In genomic region chr13:23574421-23574820, GRCh38 we compare ENCODE assay signal across 25 cellular contexts. TPM values are rescaled to one million over a fixed set of nuclear protein-coding genes. Genes with fewer than 3 reads are reported as not detected.
A peak's percentile ranks its signal among the peaks of the same experiment; 100 is the strongest.
DNase-seq lines count a peak whose midpoint lies in the region; ATAC-seq, FAIRE-seq and TF ChIP-seq lines count a peak whose summit lies in the region.
"Had no signal": no experiment of that assay in that cellular context is flagged by ENCODE, and none has a peak within 500 bp of the region (broad histone marks: within the 10 kb centered on the region; RNA-seq: fewer than 3 reads in every experiment).

No MANE protein-coding gene starts in this region.

- no peak overlapping the region for H3K23ac ChIP-seq in IMR-90 (ENCODE audit: low read depth, low read length)

- H2BK5ac ChIP-seq in IMR-90 (ENCODE audit: low read depth, low read length, poor library complexity, severe bottlenecking) = no peak overlapping the region

- POLR2A ChIA-PET in IMR-90 (lab: Charles Lee; ENCODE audit: unreplicated experiment) = no interaction called here
- POLR2A ChIA-PET in GM12878 (lab: Charles Lee) = interaction anchor here (0.5 kb wide), 1 partner anchor 748 kb away, joined by 3 read pairs; no protein-coding TSS in a partner anchor

- H3K27ac ChIP-seq in IMR-90 (ENCODE audit: insufficient read depth, low read length) (no peak overlapping the region), GM12878 (ENCODE audit: control insufficient read depth, insufficient read depth) (peak overlapping the region; percentile 63), neural progenitor cell (no peak overlapping the region), esophagus muscularis mucosa (replicated peaks in 1 of 4) (no peak overlapping the region)
- H3K27ac ChIP-seq: BLaER1, SJSA1 had no signal

- H3K79me2 ChIP-seq in GM12878 (ENCODE audit: control insufficient read depth, insufficient read depth, low read length) (peaks cover 88% of the 10 kb centered on the region), neural progenitor cell (ENCODE audit: low read depth) (peaks cover 20% of the 10 kb centered on the region)

- H2BK120ac ChIP-seq in IMR-90 (ENCODE audit: low read depth, low read length) = no peak overlapping the region

- H4K8ac ChIP-seq in IMR-90 (ENCODE audit: low read depth in 2 of 2, low read length in 2 of 2) = no peak overlapping the region

- H3K9me3 ChIP-seq in IMR-90 (ENCODE audit: control insufficient read depth, insufficient read depth, low read length) (no peaks in the 10 kb centered on the region), GM12878 (replicated peaks; ENCODE audit: control insufficient read depth, insufficient read depth, low read length) (no peaks in the 10 kb centered on the region; the same call in 2 of the 3 replicates), neural progenitor cell (ENCODE audit: low read depth) (no peaks in the 10 kb centered on the region), esophagus muscularis mucosa (no peaks in the 10 kb centered on the region)
- H3K9me3 ChIP-seq: BLaER1, HAP-1, SJSA1 had no signal

- peak overlapping the region; percentile 19 for H3K4me3 Mint-ChIP-seq in neural progenitor cell
- H3K4me3 Mint-ChIP-seq: CD4-positive, alpha-beta T cell; GM23338 had no signal

- H3K36me3 Mint-ChIP-seq in neural progenitor cell = peaks cover 8% of the 10 kb centered on the region

- H3F3A ChIP-seq in neural progenitor cell (ENCODE audit: low read depth) = peaks cover 28% of the 10 kb centered on the region

- no peak for FAIRE-seq in GM12878 (lab: Jason Lieb, UNC)
- FAIRE-seq: GM18507 had no signal

- no peak overlapping the region for H3K56ac ChIP-seq in IMR-90 (ENCODE audit: extremely low read depth, insufficient read depth, low read length)

- H3K9ac ChIP-seq in IMR-90 (ENCODE audit: low read depth, low read length) = no peak overlapping the region
- H3K9ac ChIP-seq in GM12878 (ENCODE audit: control insufficient read depth, insufficient read depth, low read length) = peak overlapping the region; percentile 13
- no peak overlapping the region for H3K9ac ChIP-seq in neural progenitor cell
- H3K9ac ChIP-seq: BLaER1 had no signal

- no peak overlapping the region; the same call in 1 of the 2 replicates for H2BK20ac ChIP-seq in IMR-90 (ENCODE audit: low read depth, low read length)

- H4K91ac ChIP-seq in IMR-90 (ENCODE audit: insufficient read depth, low read depth, low read length) = no peak overlapping the region

- H3K4me3 ChIP-seq in GM12865 (ENCODE audit: low read depth, low read length) (peak overlapping the region; percentile 38), IMR-90 (ENCODE audit: insufficient read depth, low read depth, low read length) (no peak overlapping the region), GM12878 (peak overlapping the region; percentile 19; the same call in 1 of the 2 replicates), neural progenitor cell (no peak overlapping the region), esophagus muscularis mucosa (no peak overlapping the region)
- H3K4me3 ChIP-seq: BLaER1, GM23338, HAP-1, SJSA1 had no signal

- H3K4me1 Mint-ChIP-seq in neural progenitor cell = peaks cover 40% of the 10 kb centered on the region

- no peaks in the 10 kb centered on the region for H3K27me3 ChIP-seq in IMR-90 (ENCODE audit: control insufficient read depth, insufficient read depth, low read length)
- no peaks in the 10 kb centered on the region; a peak in 1 of 4 replicates for H3K27me3 ChIP-seq in GM12878 (replicated peaks in 1 of 2; ENCODE audit: control insufficient read depth in 2 of 2, insufficient read depth in 2 of 2, low read length in 1 of 2)
- peaks cover 6% of the 10 kb centered on the region for H3K27me3 ChIP-seq in neural progenitor cell
- H3K27me3 ChIP-seq in esophagus muscularis mucosa = peaks cover 0 to 1% (median 0%) of the 10 kb centered on the region in 4 donors

- peaks cover 5 to 15% of the 10 kb centered on the region in 2 experiments; a peak in 2 of 4 replicates for H3K79me1 ChIP-seq in IMR-90 (ENCODE audit: low read depth in 1 of 2, low read length in 2 of 2)

- H3K9me3 Mint-ChIP-seq in neural progenitor cell = no peaks in the 10 kb centered on the region
- H3K9me3 Mint-ChIP-seq: CD4-positive, alpha-beta T cell; GM23338 had no signal

- no TSS peak for BruUV-seq in IMR-90 (replicated peaks; lab: Mats Ljungman, UMichigan)
- BruUV-seq in GM12878 (replicated peaks; lab: Mats Ljungman, UMichigan) = no TSS peak

- H2AFZ ChIP-seq in IMR-90 (replicated peaks; ENCODE audit: low read length, poor library complexity) = no peak overlapping the region
- H2AFZ ChIP-seq in GM12878 (ENCODE audit: control insufficient read depth, low read depth, low read length) = no peak overlapping the region; the same call in 1 of the 2 replicates
- H2AFZ ChIP-seq in neural progenitor cell (replicated peaks) = no peak overlapping the region
- H2AFZ ChIP-seq: GM23338 had no signal

- TF ChIP-seq CTCF in GM12865 (IDR thresholded peaks at IDR 0.05; ENCODE audit: insufficient read depth, low read depth, low read length, missing control alignments) (no peak), IMR-90 (conservative IDR thresholded peaks at IDR 0.05; ENCODE audit: low read depth, low read length) (no peak), GM12878 (IDR thresholded peaks at IDR 0.05 in 2 of 3, conservative IDR thresholded peaks at IDR 0.05 in 1 of 3; ENCODE audit: control insufficient read depth in 2 of 3, extremely low read depth in 1 of 3, insufficient read depth in 1 of 3, low read depth in 3 of 3, low read length in 3 of 3) (no peak), neural progenitor cell (IDR thresholded peaks at IDR 0.05) (no peak), esophagus muscularis mucosa (IDR thresholded peaks at IDR 0.05) (no peak)

- dilution Hi-C loops in IMR-90 (cut with HindIII; ENCODE audit: low sequenced_read_pairs, unreplicated experiment) = no loop called here

- peak overlapping the region; percentile 45; the same call in 1 of the 2 replicates for H2AK5ac ChIP-seq in IMR-90 (ENCODE audit: low read depth, low read length)

- no peak overlapping the region for H4K5ac ChIP-seq in IMR-90 (ENCODE audit: low read depth, low read length)

- H3K27ac Mint-ChIP-seq in neural progenitor cell = no peak overlapping the region
- H3K27ac Mint-ChIP-seq: CD4-positive, alpha-beta T cell; GM23338 had no signal

- in situ Hi-C loops in IMR-90 (cut with MboI; ENCODE audit: low sequenced_read_pairs) = no loop called here
- in situ Hi-C loops in GM12878 (cut with MboI) = no loop called here

- ATAC-seq in IMR-90 (ENCODE audit: low read depth) = no peak
- ATAC-seq in GM12878 = peak; percentile 2; the same call in 2 of the 3 replicates
- ATAC-seq: GM23338, Right ventricle myocardium inferior had no signal

- H2BK15ac ChIP-seq in IMR-90 (ENCODE audit: low read depth, low read length) = 0 out of 3 replicates have a peak overlapping the region, but pooled peaks have one; percentile 27

- RAD21 ChIA-PET in GM12878 (lab: Charles Lee; ENCODE audit: unreplicated experiment) = interaction anchor here (0.8 to 1.5 kb wide), 3 partner anchors 13 to 315 kb away, joined by 3 to 4 read pairs (median 3); no protein-coding TSS in a partner anchor

- TF ChIP-seq EP300 in GM12878 (IDR thresholded peaks at IDR 0.05; ENCODE audit: borderline replicate concordance in 1 of 2, control insufficient read depth in 1 of 2, low read depth in 2 of 2, low read length in 2 of 2) (no peak), esophagus muscularis mucosa (IDR thresholded peaks at IDR 0.05) (no peak)

- H3K14ac ChIP-seq in IMR-90 (replicated peaks; ENCODE audit: low read depth, low read length) = no peak overlapping the region

- no peak overlapping the region for H2AK9ac ChIP-seq in IMR-90 (replicated peaks; ENCODE audit: low read depth, low read length, poor library complexity)

- H3K27me3 Mint-ChIP-seq in neural progenitor cell (ENCODE audit: insufficient read depth, low read depth) = peaks cover 12% of the 10 kb centered on the region

- peaks cover 4% of the 10 kb centered on the region; the same call in 1 of the 2 replicates for H3K9me1 ChIP-seq in IMR-90 (ENCODE audit: insufficient read depth, low read length)

- no peak overlapping the region for H3K4ac ChIP-seq in IMR-90 (ENCODE audit: low read depth, low read length)

- no peaks in the 10 kb centered on the region for H4K20me1 ChIP-seq in IMR-90 (ENCODE audit: insufficient read depth, low read length)
- H4K20me1 ChIP-seq in GM12878 (ENCODE audit: control insufficient read depth, insufficient read depth) = no peaks in the 10 kb centered on the region
- H4K20me1 ChIP-seq in neural progenitor cell (ENCODE audit: low read depth) = no peaks in the 10 kb centered on the region

- no peak overlapping the region for H3K4me2 ChIP-seq in IMR-90 (ENCODE audit: low read depth, low read length)
- peak overlapping the region; percentile 70 for H3K4me2 ChIP-seq in GM12878 (ENCODE audit: control insufficient read depth, insufficient read depth)
- H3K4me2 ChIP-seq in neural progenitor cell = no peak overlapping the region
- H3K4me2 ChIP-seq: BLaER1, GM23338 had no signal

- peak overlapping the region; percentile 3; the same call in 1 of the 2 replicates for H3K18ac ChIP-seq in IMR-90 (ENCODE audit: low read depth, low read length)

- TF ChIP-seq RAD21 in IMR-90 (IDR thresholded peaks at IDR 0.05; ENCODE audit: low read length) (no peak), GM12878 (IDR thresholded peaks at IDR 0.05; ENCODE audit: insufficient read depth, low read depth, low read length) (no peak)

- CTCF ChIA-PET in IMR-90 (lab: Yijun Ruan, JAX) = no interaction called here
- CTCF ChIA-PET in GM12878 (lab: Yijun Ruan, JAX) = no interaction called here

- H3K4me1 ChIP-seq in IMR-90 (ENCODE audit: control insufficient read depth, insufficient read depth, low read length) (peaks cover 4% of the 10 kb centered on the region), GM12878 (ENCODE audit: control insufficient read depth, insufficient read depth, low read length) (peaks cover 17% of the 10 kb centered on the region), neural progenitor cell (peaks cover 46% of the 10 kb centered on the region), esophagus muscularis mucosa (peaks cover 0 to 34% (median 28%) of the 10 kb centered on the region in 4 donors)

- WGBS in IMR-90 (ENCODE audit: extremely low coverage in 2 of 2, insufficient read length in 1 of 2), 2 experiments = no CpG with 5 or more reads among the region's 2 CpGs
- WGBS in GM12878 (ENCODE audit: insufficient coverage, insufficient replicate concordance, low lambda C conversion rate, missing lambda C conversion rate) = 21% methylated on average over 2 of the region's 2 CpGs
- 44% methylated on average over 2 of the region's 2 CpGs for WGBS in esophagus muscularis mucosa

- SMC1A ChIA-PET in GM12878 (lab: Charles Lee; ENCODE audit: uncharacterized antibody, unreplicated experiment) = interaction anchor here (1.9 kb wide), 1 partner anchor 12 kb away, joined by 5 read pairs; no protein-coding TSS in a partner anchor

- DNase-seq in GM12865 (ENCODE audit: low read depth) = peak; percentile 44
- DNase-seq in IMR-90 = no peak
- DNase-seq in GM12878 (ENCODE audit: low read depth, low spot score) = no peak
- no peak for DNase-seq in neural progenitor cell (ENCODE audit: low spot score)
- no peak for DNase-seq in esophagus muscularis mucosa (ENCODE audit: extremely low spot score)
- no peak for DNase-seq in cortex of kidney (lab: John Stamatoyannopoulos, UW)
- no peak for DNase-seq in NCI-H1048 (lab: John Stamatoyannopoulos, UW)
- DNase-seq: CD4-positive, alpha-beta T cell; COR-L47; DND-41; KBM-7; MM.1S; NCI-H1092; NCI-H1436; NCI-H187 treated with DMSO at 0.1 percent for 48 hours; NCI-H2107; NCI-H2227 treated with DMSO at 0.1 percent for 48 hours; NCI-H510A treated with DMSO at 0.1 percent for 48 hours; OCI-M1 had no signal

- peaks cover 9% of the 10 kb centered on the region for H3K36me3 ChIP-seq in IMR-90 (ENCODE audit: control insufficient read depth, insufficient read depth, low read length)
- H3K36me3 ChIP-seq in GM12878 (ENCODE audit: control insufficient read depth in 2 of 2, insufficient read depth in 2 of 2, low read length in 1 of 2) = peaks cover 0 to 4% of the 10 kb centered on the region in 2 experiments; a peak in 1 of 4 replicates
- H3K36me3 ChIP-seq in neural progenitor cell = no peaks in the 10 kb centered on the region
- H3K36me3 ChIP-seq in esophagus muscularis mucosa = no peaks in the 10 kb centered on the region
- H3K36me3 ChIP-seq: BLaER1, HAP-1, SJSA1 had no signal

- no peak for TF ChIP-seq POLR2A in IMR-90 (IDR thresholded peaks at IDR 0.05; ENCODE audit: low read depth, low read length)
- TF ChIP-seq POLR2A in GM12878 (IDR thresholded peaks at IDR 0.05; ENCODE audit: low read depth, low read length) = no peak
- no peak for TF ChIP-seq POLR2A in esophagus muscularis mucosa (IDR thresholded peaks at IDR 0.05; ENCODE audit: low read depth)

- intact Hi-C loops in IMR-90 (cut with micrococcal nuclease) = loop anchor here (5.0 to 10.0 kb wide), 2 partner anchors 197 to 200 kb away; no protein-coding TSS in a partner anchor
- intact Hi-C loops in GM12878 (cut with micrococcal nuclease; ENCODE audit: unreplicated experiment) = loop anchor here (10.0 kb wide), 2 partner anchors 190 to 200 kb away; no protein-coding TSS in a partner anchor
- intact Hi-C loops in esophagus muscularis mucosa (cut with DNase I) = no loop called here

RNA-seq across cellular contexts. Expression of gene TNFRSF19, which starts 4.2 kb away (rescaled TPM):
- total RNA-seq in IMR-90 (2012; rRNA removed) (18.6 and 21.9 TPM in 2 replicates), GM12878 (2014; rRNA removed) (29.8 and 35.1 TPM in 2 replicates), GM12878 (2014; rRNA removed; fragmentation: Illumina TruSeq; extraction: Trizol) (34.3 and 34.4 TPM in 2 replicates), GM12878 (2021) (40.5 and 41.4 TPM in 2 replicates), neural progenitor cell (ENCODE audit: low replicate concordance) (21.4 and 31.7 TPM in 2 replicates), esophagus muscularis mucosa (1 to 10 TPM; 3.2 to 5.6 (median 5.0) TPM)
- polyA plus RNA-seq in IMR-90 (2012; rRNA removed) (19.8 and 26.3 TPM in 2 replicates), GM12878 (2011; rRNA removed) (26.3 and 37.7 TPM in 2 replicates), GM12878 (2014; fragmentation: Illumina TruSeq; extraction: Trizol) (43.3 and 52.1 TPM in 2 replicates), GM12878 (2014; fragmentation: Nextera tagmentation; extraction: Ambion mirVana) (10 to 100 TPM; 16.4 to 17.4 TPM), GM12878 (2014; rRNA removed) (32.5 and 36.4 TPM in 2 replicates), GM12878 (2016; fragmentation: Nextera tagmentation; extraction: Ambion mirVana) (10 to 100 TPM; 44.1 to 46.2 TPM)
- 22.9 and 37.5 TPM in 2 replicates for polyA plus RNA-seq in IMR-90 (2012; cell fraction: cytosol; rRNA removed)
- polyA plus RNA-seq in IMR-90 (2012; cell fraction: nucleus; rRNA removed; ENCODE audit: low replicate concordance) = 17.5 and 57.8 TPM in 2 replicates
- 34.1 and 37.8 TPM in 2 replicates for total RNA-seq in GM12878 (2013; cell fraction: nucleolus; rRNA removed)
- 26.7 TPM for polyA plus RNA-seq in GM12878 (2011; ENCODE audit: low read depth)
- 17.5 and 18.5 TPM in 2 replicates for polyA plus RNA-seq in GM12878 (2011; cell fraction: cytosol; rRNA removed)
- 24.6 and 30.7 TPM in 2 replicates for polyA plus RNA-seq in GM12878 (2011; cell fraction: nucleus; rRNA removed)
- polyA plus RNA-seq in GM12878 (2012) = 30.9 and 49.8 TPM in 2 replicates
- polyA minus RNA-seq in GM12878 (2011; rRNA and poly(A)+ RNA removed) = 25.6 and 35.8 TPM in 2 replicates
- 8.7 and 9.7 TPM in 2 replicates for polyA minus RNA-seq in GM12878 (2011; cell fraction: cytosol; rRNA and poly(A)+ RNA removed)
- polyA minus RNA-seq in GM12878 (2011; cell fraction: nucleus; rRNA and poly(A)+ RNA removed) = 14.4 and 16.5 TPM in 2 replicates
- total RNA-seq: CD4-positive, alpha-beta T cell had no signal

Comparison
In these comparisons a context has a peak if more than half of its experiments do, and no peak if none do; other contexts are left out.
1. H3K4me3 ChIP-seq: peak in GM12865 (single experiment) and GM12878 (single experiment); none in IMR-90 (single experiment), neural progenitor cell (single experiment) and esophagus muscularis mucosa (0 of 4).